ENCODE assay signal across 22 cellular contexts in the genomic region with DNA sequence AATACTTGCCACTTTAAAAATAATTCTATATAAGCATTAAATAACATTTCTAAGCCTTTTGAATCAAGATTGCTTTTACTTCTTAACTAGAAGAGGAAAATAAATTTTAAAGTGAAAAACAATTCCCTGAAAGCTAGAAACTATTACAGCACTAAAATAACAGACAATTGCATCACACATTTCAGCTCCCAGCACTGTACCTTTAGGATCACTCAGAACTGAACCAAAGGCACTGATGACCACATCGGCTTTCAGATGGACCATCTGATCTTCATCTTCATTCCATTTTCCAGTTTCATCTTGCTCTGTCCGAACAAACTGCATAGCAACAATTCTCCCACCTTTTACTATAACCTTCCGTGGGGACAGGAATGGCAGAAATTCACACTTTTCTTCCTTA.
"Had no signal": no experiment of that assay in that cellular context is flagged by ENCODE, and none has a peak within 500 bp of the region (broad histone marks: within the 10 kb centered on the region; RNA-seq: fewer than 3 reads in every experiment).

No MANE protein-coding gene starts in this region.

- H3K79me2 ChIP-seq: parathyroid adenoma had no signal

- H3K4me3 ChIP-seq: esophagus muscularis mucosa, gastroesophageal sphincter, psoas muscle, right lobe of liver, tibial artery, upper lobe of left lung, uterus had no signal

- H3K4me1 Mint-ChIP-seq: immature natural killer cell; nephron; stimulated activated memory B cell treated with anti-CD40 and anti-IgM and Interleukin-4, amounts not matched to agents 10 μg/mL and 1 μg/mL and 100 μg/mL, for 72 hours had no signal

- H3K4me3 Mint-ChIP-seq: dendritic cell treated with granulocyte-macrophage colony-stimulating factor and Interleukin-4, amounts not matched to agents 40 ng/mL and 50 ng/mL, for 4 days; effector memory CD8-positive, alpha-beta T cell; immature natural killer cell; naive B cell; nephron; stimulated activated memory B cell treated with anti-CD40 and anti-IgM and Interleukin-4, amounts not matched to agents 10 μg/mL and 1 μg/mL and 100 μg/mL, for 72 hours; stimulated activated naive CD8-positive, alpha-beta T cell treated with anti-CD3 and anti-CD28 coated beads, Interleukin-15, Interleukin-2, amounts not matched to agents 100 ng/mL and 50 ng/mL, for 24 hours had no signal

- H3K27me3 Mint-ChIP-seq: dendritic cell treated with granulocyte-macrophage colony-stimulating factor and Interleukin-4, amounts not matched to agents 40 ng/mL and 50 ng/mL, for 4 days; effector memory CD8-positive, alpha-beta T cell; naive B cell; stimulated activated memory B cell treated with anti-CD40 and anti-IgM and Interleukin-4, amounts not matched to agents 10 μg/mL and 1 μg/mL and 100 μg/mL, for 72 hours; stimulated activated naive CD8-positive, alpha-beta T cell treated with anti-CD3 and anti-CD28 coated beads, Interleukin-15, Interleukin-2, amounts not matched to agents 100 ng/mL and 50 ng/mL, for 24 hours had no signal

- H3K9me3 Mint-ChIP-seq: dendritic cell treated with granulocyte-macrophage colony-stimulating factor and Interleukin-4, amounts not matched to agents 40 ng/mL and 50 ng/mL, for 4 days; effector memory CD8-positive, alpha-beta T cell; immature natural killer cell; naive B cell; nephron; stimulated activated memory B cell treated with anti-CD40 and anti-IgM and Interleukin-4, amounts not matched to agents 10 μg/mL and 1 μg/mL and 100 μg/mL, for 72 hours; stimulated activated naive CD8-positive, alpha-beta T cell treated with anti-CD3 and anti-CD28 coated beads, Interleukin-15, Interleukin-2, amounts not matched to agents 100 ng/mL and 50 ng/mL, for 24 hours had no signal

- H3K27me3 ChIP-seq: esophagus muscularis mucosa, gastroesophageal sphincter, right lobe of liver, tibial artery, upper lobe of left lung, uterus had no signal

- H2AFZ ChIP-seq: parathyroid adenoma had no signal

- H3K27ac Mint-ChIP-seq: dendritic cell treated with granulocyte-macrophage colony-stimulating factor and Interleukin-4, amounts not matched to agents 40 ng/mL and 50 ng/mL, for 4 days; effector memory CD8-positive, alpha-beta T cell; immature natural killer cell; naive B cell; nephron; stimulated activated memory B cell treated with anti-CD40 and anti-IgM and Interleukin-4, amounts not matched to agents 10 μg/mL and 1 μg/mL and 100 μg/mL, for 72 hours; stimulated activated naive CD8-positive, alpha-beta T cell treated with anti-CD3 and anti-CD28 coated beads, Interleukin-15, Interleukin-2, amounts not matched to agents 100 ng/mL and 50 ng/mL, for 24 hours had no signal

- H3K27ac ChIP-seq: epithelial cell of prostate, esophagus muscularis mucosa, gastroesophageal sphincter, parathyroid adenoma, psoas muscle, right lobe of liver, tibial artery, upper lobe of left lung, uterus had no signal

- H3K9me3 ChIP-seq: esophagus muscularis mucosa, gastroesophageal sphincter, psoas muscle, right lobe of liver, tibial artery, upper lobe of left lung, uterus had no signal

- H3K36me3 ChIP-seq: gastroesophageal sphincter, tibial artery, uterus had no signal

- H3K36me3 Mint-ChIP-seq: stimulated activated memory B cell treated with anti-CD40 and anti-IgM and Interleukin-4, amounts not matched to agents 10 μg/mL and 1 μg/mL and 100 μg/mL, for 72 hours had no signal

- DNase-seq: effector memory CD8-positive, alpha-beta T cell; glutamatergic neuron; immature natural killer cell; left colon; left ventricle myocardium superior; mesendoderm; naive B cell; psoas muscle; retina; right lobe of liver; stimulated activated CD4-positive, alpha-beta T cell treated with anti-CD3 and anti-CD28 coated beads, Interleukin-4, amount 100 ng/mL, for 1 hour; tibial artery; upper lobe of left lung; uterus had no signal

- H3K4me1 ChIP-seq: gastroesophageal sphincter, parathyroid adenoma, psoas muscle, right lobe of liver, upper lobe of left lung, uterus had no signal
